22 cellular contexts compared by ENCODE assay signal in genomic region chr12:88308825-88309224, GRCh38.
DNase-seq lines count a peak whose midpoint lies in the region; ATAC-seq, FAIRE-seq and TF ChIP-seq lines count a peak whose summit lies in the region.
"Had no signal": no experiment of that assay in that cellular context is flagged by ENCODE, and none has a peak within 500 bp of the region (broad histone marks: within the 10 kb centered on the region; RNA-seq: fewer than 3 reads in every experiment).

No MANE protein-coding gene starts in this region.

- no peaks in the 10 kb centered on the region for H3K9me3 Mint-ChIP-seq in chondrocyte (ENCODE audit: low read depth)
- no peaks in the 10 kb centered on the region for H3K9me3 Mint-ChIP-seq in H9
- H3K9me3 Mint-ChIP-seq: activated naive CD8-positive, alpha-beta T cell treated with anti-CD3 and anti-CD28 coated beads for 36 hours; T-helper 1 cell treated with Interleukin-12 subunit alpha and Interleukin-12 subunit beta and Interleukin-4 antibody, amounts not matched to agents 30 μg/mL and 1 μg/mL, for 36 hours had no signal

- FAIRE-seq in GM12892 (lab: Jason Lieb, UNC) = no peak
- FAIRE-seq: colon had no signal

- DNase-seq in BJ (ENCODE audit: low read depth) (peak; percentile 58), PC-3 (peak; percentile 84), chondrocyte (ENCODE audit: low spot score) (no peak), mesenchymal stem cell (peak; percentile 64), GM12892 (ENCODE audit: insufficient read length) (no peak), H9 (no peak), NCI-H187 (lab: John Stamatoyannopoulos, UW) (no peak), NCI-H146 (lab: John Stamatoyannopoulos, UW) (no peak)
- DNase-seq: activated CD4-positive, alpha-beta T cell treated with anti-CD3 and anti-CD28 coated beads for 4 hours; activated naive CD8-positive, alpha-beta T cell treated with anti-CD3 and anti-CD28 coated beads for 36 hours; activated T-cell treated with anti-CD3 and anti-CD28 coated beads for 4 hours; Karpas-422; NCI-H1930; NCI-H526; stomach had no signal

- H3K27me3 ChIP-seq in BJ (ENCODE audit: control insufficient read depth, insufficient read depth, low read length) = no peaks in the 10 kb centered on the region
- H3K27me3 ChIP-seq in PC-3 (ENCODE audit: low read length) = no peaks in the 10 kb centered on the region
- no peaks in the 10 kb centered on the region for H3K27me3 ChIP-seq in mesenchymal stem cell (ENCODE audit: control insufficient read depth in 1 of 2, insufficient read depth in 1 of 2, low read length in 2 of 2)
- H3K27me3 ChIP-seq in H9 (ENCODE audit: insufficient read depth, low read length) = no peaks in the 10 kb centered on the region
- H3K27me3 ChIP-seq: neutrophil, stomach had no signal

- H3K9ac ChIP-seq in PC-3 (ENCODE audit: low read length) (peak overlapping the region; percentile 81), mesenchymal stem cell (ENCODE audit: low read length) (peak overlapping the region; percentile 50), H9 (ENCODE audit: extremely low read depth, insufficient read length, low read length) (no peak overlapping the region)

- H3K4ac ChIP-seq in mesenchymal stem cell (ENCODE audit: low read depth in 1 of 2, low read length in 2 of 2) = no peak overlapping the region
- H3K4ac ChIP-seq in H9 (ENCODE audit: low read depth, low read length) = no peak overlapping the region

- peaks cover 33% of the 10 kb centered on the region for H3K4me1 ChIP-seq in PC-3 (ENCODE audit: insufficient read depth, low read length)
- H3K4me1 ChIP-seq in mesenchymal stem cell (ENCODE audit: control insufficient read depth, insufficient read depth, low read depth, low read length) = peaks cover 3% of the 10 kb centered on the region
- no peaks in the 10 kb centered on the region for H3K4me1 ChIP-seq in H9 (ENCODE audit: insufficient read depth, low read length)

- peak overlapping the region; percentile 91 for H3K27ac Mint-ChIP-seq in chondrocyte (ENCODE audit: unreplicated experiment)
- no peak overlapping the region for H3K27ac Mint-ChIP-seq in H9
- H3K27ac Mint-ChIP-seq: activated naive CD8-positive, alpha-beta T cell treated with anti-CD3 and anti-CD28 coated beads for 36 hours; T-helper 1 cell treated with Interleukin-12 subunit alpha and Interleukin-12 subunit beta and Interleukin-4 antibody, amounts not matched to agents 30 μg/mL and 1 μg/mL, for 36 hours had no signal

- no peak overlapping the region for H2BK12ac ChIP-seq in mesenchymal stem cell (ENCODE audit: low read length in 2 of 2)
- no peak overlapping the region for H2BK12ac ChIP-seq in H9 (ENCODE audit: insufficient read length, low read depth, low read length)

- POLR2A ChIA-PET in BJ (lab: Charles Lee) (interaction anchor here (0.6 kb wide), 1 partner anchor 111 kb away, joined by 3 read pairs; no protein-coding TSS in a partner anchor), PC-3 (lab: Charles Lee; ENCODE audit: unreplicated experiment) (no interaction called here)

- H3K4me3 ChIP-seq in BJ (ENCODE audit: low read depth, low read length) (no peak overlapping the region), PC-3 (ENCODE audit: low read length) (peak overlapping the region; percentile 13; the same call in 1 of the 2 replicates), mesenchymal stem cell (ENCODE audit: insufficient read depth in 1 of 2, low read depth in 1 of 2, low read length in 2 of 2) (no peak overlapping the region)
- H3K4me3 ChIP-seq: skin epidermis, stomach had no signal

- peak overlapping the region; percentile 68 for H3K4me2 ChIP-seq in PC-3 (ENCODE audit: low read length)
- H3K4me2 ChIP-seq in mesenchymal stem cell (ENCODE audit: low read length, poor library complexity, severe bottlenecking) = no peak overlapping the region
- no peak overlapping the region for H3K4me2 ChIP-seq in H9 (ENCODE audit: insufficient read depth, insufficient read length, low read length)

- H3K23ac ChIP-seq in mesenchymal stem cell (ENCODE audit: low read length in 2 of 2) = no peak overlapping the region
- no peak overlapping the region for H3K23ac ChIP-seq in H9 (ENCODE audit: insufficient read length, low read depth, low read length)

- TF ChIP-seq CTCF in BJ (IDR thresholded peaks at IDR 0.05; ENCODE audit: insufficient read depth, low read depth, low read length) = no peak
- TF ChIP-seq CTCF in PC-3 (conservative IDR thresholded peaks at IDR 0.05; ENCODE audit: low read depth, low read length) = no peak
- TF ChIP-seq CTCF in chondrocyte (IDR thresholded peaks at IDR 0.05) = no peak
- TF ChIP-seq CTCF in H9 (conservative IDR thresholded peaks at IDR 0.05) = no peak

- peak; percentile 45 for ATAC-seq in PC-3
- ATAC-seq: esophagus mucosa, HCT116, Panc1 had no signal

- H3K36me3 Mint-ChIP-seq in chondrocyte (ENCODE audit: low read depth) (no peaks in the 10 kb centered on the region), H9 (ENCODE audit: insufficient read depth in 1 of 3, low read depth in 3 of 3) (no peaks in the 10 kb centered on the region)
- H3K36me3 Mint-ChIP-seq: activated naive CD8-positive, alpha-beta T cell treated with anti-CD3 and anti-CD28 coated beads for 36 hours had no signal

- H4K91ac ChIP-seq in mesenchymal stem cell (ENCODE audit: low read length) = no peak overlapping the region
- H4K91ac ChIP-seq in H9 (ENCODE audit: insufficient read length, low read depth, low read length) = no peak overlapping the region

- no peaks in the 10 kb centered on the region for H3F3A ChIP-seq in PC-3 (ENCODE audit: low read length, unreplicated experiment)

- H3K79me1 ChIP-seq in mesenchymal stem cell (replicated peaks; ENCODE audit: low read length, poor library complexity, severe bottlenecking) = no peaks in the 10 kb centered on the region
- no peaks in the 10 kb centered on the region for H3K79me1 ChIP-seq in H9 (ENCODE audit: insufficient read depth, low read depth, low read length, poor library complexity, severe bottlenecking)

- H3K27ac ChIP-seq in PC-3 (ENCODE audit: low read length) (peak overlapping the region; percentile 97), mesenchymal stem cell (ENCODE audit: low read length, poor library complexity, severe bottlenecking) (no peak overlapping the region), H9 (ENCODE audit: insufficient read length, low read depth, low read length) (no peak overlapping the region)
- H3K27ac ChIP-seq: neutrophil, stomach had no signal

- H3K36me3 ChIP-seq in BJ (ENCODE audit: control insufficient read depth, insufficient read depth, low read length) (no peaks in the 10 kb centered on the region; the same call in 1 of the 2 replicates), PC-3 (ENCODE audit: low read depth, low read length) (no peaks in the 10 kb centered on the region), mesenchymal stem cell (ENCODE audit: control insufficient read depth in 1 of 2, insufficient read depth in 2 of 2, low read depth in 1 of 2, low read length in 2 of 2) (no peaks in the 10 kb centered on the region)
- H3K36me3 ChIP-seq: neutrophil, stomach had no signal

- no peak overlapping the region for H4K5ac ChIP-seq in H9 (ENCODE audit: insufficient read length, low read depth, low read length)

- H4K20me1 ChIP-seq in PC-3 (ENCODE audit: low read length) (no peaks in the 10 kb centered on the region), H9 (ENCODE audit: control insufficient read depth, insufficient read depth, insufficient read length) (no peaks in the 10 kb centered on the region)

- H3K27me3 Mint-ChIP-seq in chondrocyte (ENCODE audit: low read depth) (no peaks in the 10 kb centered on the region), H9 (ENCODE audit: low read depth) (no peaks in the 10 kb centered on the region)

- H3K9me2 ChIP-seq in PC-3 (replicated peaks; ENCODE audit: low read length) = no peaks in the 10 kb centered on the region

- H2BK15ac ChIP-seq in mesenchymal stem cell (ENCODE audit: low read depth, poor library complexity, severe bottlenecking) (no peak overlapping the region), H9 (ENCODE audit: low read depth, low read length) (no peak overlapping the region)

- H3K18ac ChIP-seq in mesenchymal stem cell (ENCODE audit: low read depth in 1 of 2, low read length in 2 of 2) (no peak overlapping the region), H9 (ENCODE audit: insufficient read length, low read depth, low read length) (no peak overlapping the region)

- CTCF ChIA-PET in BJ (lab: Yijun Ruan, JAX) = interaction anchor here (0.7 to 1.8 kb wide), 2 partner anchors 16 to 417 kb away, joined by 3 to 7 read pairs; no protein-coding TSS in a partner anchor
- CTCF ChIA-PET in PC-3 (lab: Charles Lee) = no interaction called here

- H3K56ac ChIP-seq in H9 (ENCODE audit: insufficient read length, low read depth, low read length) = no peak overlapping the region

- TF ChIP-seq POLR2A in GM12892 (IDR thresholded peaks at IDR 0.05; ENCODE audit: low read depth, low read length) = no peak

- H2BK5ac ChIP-seq in mesenchymal stem cell (ENCODE audit: low read depth, low read length, poor library complexity, severe bottlenecking) (no peak overlapping the region), H9 (ENCODE audit: insufficient read length, low read length) (no peak overlapping the region)

- no peak overlapping the region for H2BK20ac ChIP-seq in H9 (ENCODE audit: low read depth, low read length, poor library complexity, severe bottlenecking)

- H2AFZ ChIP-seq in PC-3 (ENCODE audit: low read length) (no peak overlapping the region), mesenchymal stem cell (ENCODE audit: low read depth, low read length) (no peak overlapping the region), H9 (ENCODE audit: low read length) (no peak overlapping the region)

- BruUV-seq in PC-3 (replicated peaks; lab: Mats Ljungman, UMichigan) = no TSS peak

- H2AK5ac ChIP-seq in mesenchymal stem cell (ENCODE audit: low read length, severe bottlenecking) = no peak overlapping the region
- H2AK5ac ChIP-seq in H9 (ENCODE audit: insufficient read length, low read length) = no peak overlapping the region

- H3K14ac ChIP-seq in mesenchymal stem cell (ENCODE audit: low read length in 2 of 2) = no peak overlapping the region
- H3K14ac ChIP-seq in H9 (ENCODE audit: insufficient read depth, low read length) = no peak overlapping the region

- no peaks in the 10 kb centered on the region for H3K23me2 ChIP-seq in H9 (ENCODE audit: insufficient read length, low read depth, low read length, poor library complexity, severe bottlenecking)

- H3K79me2 ChIP-seq in PC-3 (ENCODE audit: low read length) (no peaks in the 10 kb centered on the region), H9 (ENCODE audit: insufficient read depth, low read length) (no peaks in the 10 kb centered on the region)

- H3K4me1 Mint-ChIP-seq in chondrocyte (ENCODE audit: low read depth) = peaks cover 44% of the 10 kb centered on the region
- no peaks in the 10 kb centered on the region for H3K4me1 Mint-ChIP-seq in H9
- H3K4me1 Mint-ChIP-seq: activated naive CD8-positive, alpha-beta T cell treated with anti-CD3 and anti-CD28 coated beads for 36 hours had no signal

- H3K4me3 Mint-ChIP-seq in chondrocyte (ENCODE audit: unreplicated experiment) (no peak overlapping the region), H9 (no peak overlapping the region)
- H3K4me3 Mint-ChIP-seq: activated naive CD8-positive, alpha-beta T cell treated with anti-CD3 and anti-CD28 coated beads for 36 hours; T-helper 1 cell treated with Interleukin-12 subunit alpha and Interleukin-12 subunit beta and Interleukin-4 antibody, amounts not matched to agents 30 μg/mL and 1 μg/mL, for 36 hours had no signal

- H3K9me3 ChIP-seq in PC-3 (ENCODE audit: low read length) (no peaks in the 10 kb centered on the region), mesenchymal stem cell (ENCODE audit: control insufficient read depth, low read length) (no peaks in the 10 kb centered on the region), H9 (ENCODE audit: control insufficient read depth, low read depth, low read length) (no peaks in the 10 kb centered on the region)
- H3K9me3 ChIP-seq: neutrophil, stomach had no signal

- intact Hi-C loops in PC-3 (cut with micrococcal nuclease) = no loop called here

- H2BK120ac ChIP-seq in mesenchymal stem cell (ENCODE audit: low read depth, low read length) (no peak overlapping the region), H9 (ENCODE audit: low read depth, low read length, poor library complexity, severe bottlenecking) (no peak overlapping the region)

- H3T11ph ChIP-seq in H9 (ENCODE audit: low read length) = no peak overlapping the region

- no peak overlapping the region for H4K8ac ChIP-seq in mesenchymal stem cell (ENCODE audit: low read length)
- no peak overlapping the region for H4K8ac ChIP-seq in H9 (replicated peaks; ENCODE audit: insufficient read length, low read depth, low read length)

Comparison
In these comparisons a context has a peak if more than half of its experiments do, and no peak if none do; other contexts are left out.
1. DNase-seq: peak in BJ (single experiment), PC-3 (single experiment) and mesenchymal stem cell (single experiment); none in chondrocyte (single experiment), GM12892 (single experiment), H9 (single experiment), NCI-H187 (0 of 2) and NCI-H146 (single experiment).